19 cellular contexts compared by ENCODE assay signal in the genomic region with DNA sequence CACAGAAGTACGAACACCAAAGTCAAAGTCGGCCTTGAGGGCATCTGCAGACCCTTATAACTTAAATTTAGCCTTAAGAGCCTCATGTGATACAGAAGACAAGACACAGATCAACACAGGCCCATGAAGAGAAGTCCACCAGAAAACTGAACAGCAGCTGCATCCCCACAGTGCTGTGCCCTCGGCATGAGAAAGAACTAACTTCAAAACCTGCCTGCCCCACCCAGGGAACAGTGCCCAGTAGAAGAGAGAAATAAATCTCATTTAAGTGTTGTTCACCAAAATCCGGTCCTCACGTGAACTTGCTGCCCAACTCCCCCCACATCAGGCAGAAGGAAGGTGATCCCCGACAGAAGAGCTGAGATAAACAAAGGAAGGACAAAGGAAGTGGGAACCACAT.
A peak's percentile ranks its signal among the peaks of the same experiment; 100 is the strongest.
DNase-seq lines count a peak whose midpoint lies in the region; ATAC-seq and TF ChIP-seq lines count a peak whose summit lies in the region.
"Had no signal": no experiment of that assay in that cellular context is flagged by ENCODE, and none has a peak within 500 bp of the region (broad histone marks: within the 10 kb centered on the region; RNA-seq: fewer than 3 reads in every experiment).

No MANE protein-coding gene starts in this region.

- H3K27me3 ChIP-seq in colonic mucosa, result no peaks in the 10 kb centered on the region
- no peaks in the 10 kb centered on the region for H3K27me3 ChIP-seq in stomach

- H3K9me3 ChIP-seq in colonic mucosa, result no peaks in the 10 kb centered on the region
- H3K9me3 ChIP-seq in stomach, result no peaks in the 10 kb centered on the region
- H3K9me3 ChIP-seq: A549 had no signal

- no peaks in the 10 kb centered on the region; the same call in 1 of the 2 replicates for H3K27me3 Mint-ChIP-seq in HFFc6 (ENCODE audit: insufficient read depth)
- H3K27me3 Mint-ChIP-seq in activated naive CD4-positive, alpha-beta T cell treated with anti-CD3 and anti-CD28 coated beads, Interleukin-2, amount 10 ng/mL, durations not matched to agents 7 days and 5 days, result no peaks in the 10 kb centered on the region
- H3K27me3 Mint-ChIP-seq: B cell, IgD-negative memory B cell had no signal

- no peak overlapping the region for H3K4me3 Mint-ChIP-seq in HFFc6
- no peak overlapping the region for H3K4me3 Mint-ChIP-seq in activated naive CD4-positive, alpha-beta T cell treated with anti-CD3 and anti-CD28 coated beads, Interleukin-2, amount 10 ng/mL, durations not matched to agents 7 days and 5 days
- H3K4me3 Mint-ChIP-seq: B cell, CD14-positive monocyte, IgD-negative memory B cell had no signal

- DNase-seq in HFFc6 (no peak), colonic mucosa (peak; percentile 15), mesenteric fat pad (ENCODE audit: low spot score) (peak; percentile 20), stomach (peak; percentile 4), T-helper 9 cell (no peak)
- no peak for DNase-seq in activated naive CD4-positive, alpha-beta T cell treated with anti-CD3 and anti-CD28 coated beads, Interleukin-2, amount 10 ng/mL, durations not matched to agents 7 days and 5 days
- DNase-seq: EL, GF-D8, MV-4-11, NCI-H1105 treated with DMSO at 0.1 percent for 48 hours, NCI-H2029 treated with DMSO at 0.1 percent for 48 hours, NCI-H524 treated with DMSO at 0.1 percent for 48 hours, NCI-H82, SHP77 had no signal

- H3K36me3 ChIP-seq in colonic mucosa, result no peaks in the 10 kb centered on the region
- H3K36me3 ChIP-seq in stomach, result peaks cover 6 to 47% (median 36%) of the 10 kb centered on the region in 4 donors

- H3K9ac ChIP-seq in colonic mucosa (ENCODE audit: low read depth in 2 of 2, low read length in 2 of 2), result peak overlapping the region in 1 of 2 donors; percentile 24

- H3K4me1 ChIP-seq in colonic mucosa (no peaks in the 10 kb centered on the region), stomach (peaks cover 0 to 6% (median 2%) of the 10 kb centered on the region in 4 donors)

- TF ChIP-seq CTCF in HFFc6 (IDR thresholded peaks at IDR 0.05), result no peak
- no peak for TF ChIP-seq CTCF in colonic mucosa (IDR thresholded peaks at IDR 0.05)
- TF ChIP-seq CTCF in stomach (IDR thresholded peaks at IDR 0.05), result no peak

- 59 to 74% (median 69%) methylated on average over 6 of the region's 6 CpGs for WGBS in stomach, 5 donors

- intact Hi-C loops in colonic mucosa (cut with DNase I) (loop anchor here (10.0 kb wide), 1 partner anchor 74 kb away; the partner anchor contains the start of gene PXDN), stomach (cut with DNase I; ENCODE audit: low total_unique reads) (no loop called here)

- H3K9me3 Mint-ChIP-seq in HFFc6, result no peaks in the 10 kb centered on the region
- H3K9me3 Mint-ChIP-seq in activated naive CD4-positive, alpha-beta T cell treated with anti-CD3 and anti-CD28 coated beads, Interleukin-2, amount 10 ng/mL, durations not matched to agents 7 days and 5 days, result no peaks in the 10 kb centered on the region
- H3K9me3 Mint-ChIP-seq: CD14-positive monocyte had no signal

- H3K4me1 Mint-ChIP-seq in HFFc6 (ENCODE audit: low read depth), result peaks cover 6% of the 10 kb centered on the region
- no peaks in the 10 kb centered on the region for H3K4me1 Mint-ChIP-seq in activated naive CD4-positive, alpha-beta T cell treated with anti-CD3 and anti-CD28 coated beads, Interleukin-2, amount 10 ng/mL, durations not matched to agents 7 days and 5 days
- H3K4me1 Mint-ChIP-seq: B cell, CD14-positive monocyte had no signal

- H3K4me3 ChIP-seq in colonic mucosa (no peak overlapping the region), stomach (no peak overlapping the region)
- H3K4me3 ChIP-seq: A549 had no signal

- no peak for TF ChIP-seq EP300 in stomach (IDR thresholded peaks at IDR 0.05)

- CTCF ChIA-PET in activated naive CD4-positive, alpha-beta T cell treated with anti-CD3 and anti-CD28 coated beads, Interleukin-2, amount 10 ng/mL, durations not matched to agents 7 days and 5 days (lab: Charles Lee), result no interaction called here

- no peak for ATAC-seq in GM21786 (IDR thresholded peaks at IDR 0.05; ENCODE audit: unreplicated experiment)
- ATAC-seq: A549 had no signal

- H3K27ac ChIP-seq in colonic mucosa (no peak overlapping the region), stomach (no peak overlapping the region)
- H3K27ac ChIP-seq: A549 had no signal

- H3K27ac Mint-ChIP-seq in HFFc6, result peak overlapping the region; percentile 55; the same call in 1 of the 2 replicates
- no peak overlapping the region for H3K27ac Mint-ChIP-seq in activated naive CD4-positive, alpha-beta T cell treated with anti-CD3 and anti-CD28 coated beads, Interleukin-2, amount 10 ng/mL, durations not matched to agents 7 days and 5 days
- H3K27ac Mint-ChIP-seq: B cell, CD14-positive monocyte, IgD-negative memory B cell had no signal

- peaks cover 33% of the 10 kb centered on the region for H3K36me3 Mint-ChIP-seq in HFFc6 (ENCODE audit: low read depth)
- no peaks in the 10 kb centered on the region for H3K36me3 Mint-ChIP-seq in activated naive CD4-positive, alpha-beta T cell treated with anti-CD3 and anti-CD28 coated beads, Interleukin-2, amount 10 ng/mL, durations not matched to agents 7 days and 5 days
- H3K36me3 Mint-ChIP-seq: CD14-positive monocyte, IgD-negative memory B cell had no signal

- no peak for TF ChIP-seq POLR2A in stomach (IDR thresholded peaks at IDR 0.05)

Comparison
In these comparisons a context has a peak if more than half of its experiments do, and no peak if none do; other contexts are left out.
1. DNase-seq: peak in colonic mucosa (single experiment), mesenteric fat pad (single experiment) and stomach (single experiment); none in HFFc6 (single experiment), activated naive CD4-positive, alpha-beta T cell treated with anti-CD3 and anti-CD28 coated beads, Interleukin-2, amount 10 ng/mL, durations not matched to agents 7 days and 5 days (single experiment) and T-helper 9 cell (single experiment).